In the genomic region with DNA sequence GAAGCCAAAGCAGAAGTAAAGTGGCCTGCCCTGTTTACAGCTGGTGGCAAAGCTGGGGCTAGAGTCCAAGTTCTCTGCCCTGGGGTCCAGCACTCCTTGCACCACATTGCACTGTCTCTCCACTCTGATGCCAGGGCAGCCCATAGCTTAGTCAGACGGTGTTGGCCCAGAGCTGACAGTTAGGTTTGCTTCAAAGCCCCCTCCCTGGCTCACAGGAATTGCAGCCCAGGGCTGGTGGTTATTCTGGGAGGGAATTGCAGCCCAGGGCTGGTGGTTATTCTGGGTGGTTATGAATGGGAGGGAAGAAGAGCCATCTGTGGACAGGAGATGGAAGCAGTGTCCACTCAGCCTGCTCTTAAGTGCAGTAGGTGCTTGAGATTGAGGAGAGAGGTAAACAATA, we compare ENCODE assay signal across 26 cellular contexts.
"Had no signal": no experiment of that assay in that cellular context is flagged by ENCODE, and none has a peak within 500 bp of the region (broad histone marks: within the 10 kb centered on the region; RNA-seq: fewer than 3 reads in every experiment).

No MANE protein-coding gene starts in this region.

- H3K4me1 ChIP-seq: body of pancreas, heart right ventricle, parathyroid adenoma, vagina had no signal

- H3K36me3 Mint-ChIP-seq: activated naive CD4-positive, alpha-beta T cell treated with anti-CD3 and anti-CD28 coated beads, Interleukin-2, amount 10 ng/mL, durations not matched to agents 7 days and 5 days had no signal

- H3K4me3 ChIP-seq: body of pancreas, cardiac muscle cell, heart right ventricle, thoracic aorta, vagina had no signal

- DNase-seq: activated CD4-positive, alpha-beta memory T cell treated with anti-CD3 and anti-CD28 coated beads, Interleukin-2, amount 10 ng/mL, durations not matched to agents 7 days and 5 days; activated CD4-positive, alpha-beta T cell treated with anti-CD3 and anti-CD28 coated beads for 48 hours; activated CD4-positive, CD25-positive, alpha-beta regulatory T cell; activated effector memory CD4-positive, alpha-beta T cell treated with Interleukin-2 at 50 U/mL for 16 hours; activated naive CD4-positive, alpha-beta T cell treated with anti-CD3 and anti-CD28 coated beads, Interleukin-2, amount 10 ng/mL, durations not matched to agents 7 days and 5 days; activated naive CD8-positive, alpha-beta T cell treated with anti-CD3 and anti-CD28 coated beads, Interleukin-2, amount 50 U/mL, for 24 hours; activated T-cell treated with anti-CD3 and anti-CD28 coated beads, Interleukin-2, amount 50 U/mL, for 72 hours; body of pancreas; effector CD4-positive, alpha-beta T cell; foreskin fibroblast; heart right ventricle; islet precursor cell; left cardiac atrium; nucleus accumbens; stimulated activated CD4-positive, alpha-beta T cell treated with anti-CD3 and anti-CD28 coated beads, Interleukin-2, amount 100 ng/mL, for 48 hours; stimulated activated CD8-positive, alpha-beta memory T cell treated with anti-CD3 and anti-CD28 coated beads, Interleukin-4, amount 100 ng/mL, for 48 hours; stimulated activated naive CD4-positive, alpha-beta T cell had no signal

- FAIRE-seq: endometrium had no signal

- H3K27me3 Mint-ChIP-seq: dendritic cell treated with granulocyte-macrophage colony-stimulating factor and Interleukin-4, amounts not matched to agents 40 ng/mL and 50 ng/mL, for 4 days; type B pancreatic cell had no signal

- ATAC-seq: activated naive CD8-positive, alpha-beta T cell treated with anti-CD3 and anti-CD28 coated beads, Interleukin-2, amount 50 U/mL, for 24 hours; body of pancreas; left cardiac atrium; sciatic nerve had no signal

- H3K36me3 ChIP-seq: cardiac muscle cell, vagina had no signal

- H3K27ac Mint-ChIP-seq: activated CD4-positive, alpha-beta memory T cell treated with anti-CD3 and anti-CD28 coated beads, Interleukin-2, amount 10 ng/mL, durations not matched to agents 7 days and 5 days; activated naive CD4-positive, alpha-beta T cell treated with anti-CD3 and anti-CD28 coated beads, Interleukin-2, amount 10 ng/mL, durations not matched to agents 7 days and 5 days; activated naive CD8-positive, alpha-beta T cell treated with anti-CD3 and anti-CD28 coated beads, Interleukin-2, amount 50 U/mL, for 24 hours; activated T-cell treated with anti-CD3 and anti-CD28 coated beads, Interleukin-2, amount 50 U/mL, for 72 hours; dendritic cell treated with granulocyte-macrophage colony-stimulating factor and Interleukin-4, amounts not matched to agents 40 ng/mL and 50 ng/mL, for 4 days; memory B cell; type B pancreatic cell had no signal

- H3K9me3 ChIP-seq: body of pancreas, vagina had no signal

- H3K4me3 Mint-ChIP-seq: activated CD4-positive, alpha-beta memory T cell treated with anti-CD3 and anti-CD28 coated beads, Interleukin-2, amount 10 ng/mL, durations not matched to agents 7 days and 5 days; activated naive CD4-positive, alpha-beta T cell treated with anti-CD3 and anti-CD28 coated beads, Interleukin-2, amount 10 ng/mL, durations not matched to agents 7 days and 5 days; activated naive CD8-positive, alpha-beta T cell treated with anti-CD3 and anti-CD28 coated beads, Interleukin-2, amount 50 U/mL, for 24 hours; activated T-cell treated with anti-CD3 and anti-CD28 coated beads, Interleukin-2, amount 50 U/mL, for 72 hours; dendritic cell treated with granulocyte-macrophage colony-stimulating factor and Interleukin-4, amounts not matched to agents 40 ng/mL and 50 ng/mL, for 4 days; memory B cell; type B pancreatic cell had no signal

- H3K4me1 Mint-ChIP-seq: activated CD4-positive, alpha-beta memory T cell treated with anti-CD3 and anti-CD28 coated beads, Interleukin-2, amount 10 ng/mL, durations not matched to agents 7 days and 5 days; activated naive CD4-positive, alpha-beta T cell treated with anti-CD3 and anti-CD28 coated beads, Interleukin-2, amount 10 ng/mL, durations not matched to agents 7 days and 5 days; activated naive CD8-positive, alpha-beta T cell treated with anti-CD3 and anti-CD28 coated beads, Interleukin-2, amount 50 U/mL, for 24 hours had no signal

- H3K9ac ChIP-seq: parathyroid adenoma had no signal

- H2AFZ ChIP-seq: parathyroid adenoma had no signal

- H3K27me3 ChIP-seq: body of pancreas, cardiac muscle cell, heart right ventricle, vagina had no signal

- H3K27ac ChIP-seq: body of pancreas, cardiac muscle cell, heart right ventricle, parathyroid adenoma, thoracic aorta, vagina had no signal

- H3K79me2 ChIP-seq: parathyroid adenoma had no signal
